ENCODE assay signal across 9 cellular contexts in genomic region chr1:181482521-181483083, GRCh38. TPM values are rescaled to one million over a fixed set of nuclear protein-coding genes. Genes with fewer than 3 reads are reported as not detected.
DNase-seq lines count a peak whose midpoint lies in the region; ATAC-seq and TF ChIP-seq lines count a peak whose summit lies in the region.
"Had no signal": no experiment of that assay in that cellular context is flagged by ENCODE, and none has a peak within 500 bp of the region (broad histone marks: within the 10 kb centered on the region; RNA-seq: fewer than 3 reads in every experiment).

No MANE protein-coding gene starts in this region.

- H3K27ac Mint-ChIP-seq in activated CD4-positive, alpha-beta T cell treated with anti-CD3 and anti-CD28 coated beads, Interleukin-2, amount 10 ng/mL, durations not matched to agents 7 days and 5 days: no peak overlapping the region
- H3K27ac Mint-ChIP-seq in progenitor cell of endocrine pancreas: no peak overlapping the region

- no peaks in the 10 kb centered on the region for H3K9me3 Mint-ChIP-seq in activated CD4-positive, alpha-beta T cell treated with anti-CD3 and anti-CD28 coated beads, Interleukin-2, amount 10 ng/mL, durations not matched to agents 7 days and 5 days
- H3K9me3 Mint-ChIP-seq in progenitor cell of endocrine pancreas (ENCODE audit: low read depth): no peaks in the 10 kb centered on the region

- peaks cover 14% of the 10 kb centered on the region for H3K4me1 Mint-ChIP-seq in activated CD4-positive, alpha-beta T cell treated with anti-CD3 and anti-CD28 coated beads, Interleukin-2, amount 10 ng/mL, durations not matched to agents 7 days and 5 days
- peaks cover 10% of the 10 kb centered on the region for H3K4me1 Mint-ChIP-seq in progenitor cell of endocrine pancreas (ENCODE audit: low read depth)

- peak; percentile 45 for ATAC-seq in HG03064 (IDR thresholded peaks at IDR 0.05; ENCODE audit: low read depth, unreplicated experiment)

- CTCF ChIA-PET in activated CD4-positive, alpha-beta T cell treated with anti-CD3 and anti-CD28 coated beads, Interleukin-2, amount 10 ng/mL, durations not matched to agents 7 days and 5 days (lab: Charles Lee): no interaction called here

- POLR2A ChIA-PET in activated CD4-positive, alpha-beta T cell treated with anti-CD3 and anti-CD28 coated beads, Interleukin-2, amount 10 ng/mL, durations not matched to agents 7 days and 5 days (lab: Charles Lee): no interaction called here

- peak overlapping the region; percentile 43 for H3K4me3 Mint-ChIP-seq in activated CD4-positive, alpha-beta T cell treated with anti-CD3 and anti-CD28 coated beads, Interleukin-2, amount 10 ng/mL, durations not matched to agents 7 days and 5 days
- H3K4me3 Mint-ChIP-seq in progenitor cell of endocrine pancreas (ENCODE audit: low read depth): peak overlapping the region; percentile 69

- H3K27me3 Mint-ChIP-seq in activated CD4-positive, alpha-beta T cell treated with anti-CD3 and anti-CD28 coated beads, Interleukin-2, amount 10 ng/mL, durations not matched to agents 7 days and 5 days: peaks cover 78% of the 10 kb centered on the region
- H3K27me3 Mint-ChIP-seq in progenitor cell of endocrine pancreas: peaks cover 78% of the 10 kb centered on the region

- intact Hi-C loops in head of caudate nucleus (cut with DNase I): loop anchor here (10.0 kb wide), 1 partner anchor 72 kb away; no protein-coding TSS in a partner anchor

- no peaks in the 10 kb centered on the region for H3K36me3 Mint-ChIP-seq in activated CD4-positive, alpha-beta T cell treated with anti-CD3 and anti-CD28 coated beads, Interleukin-2, amount 10 ng/mL, durations not matched to agents 7 days and 5 days (ENCODE audit: low read depth)
- no peaks in the 10 kb centered on the region for H3K36me3 Mint-ChIP-seq in progenitor cell of endocrine pancreas (ENCODE audit: insufficient read depth)
- H3K36me3 Mint-ChIP-seq: CD4-positive, CD25-positive, alpha-beta regulatory T cell had no signal

- peak; percentile 62 for DNase-seq in activated CD8-positive, alpha-beta memory T cell treated with anti-CD3 and anti-CD28 coated beads for 24 hours
- DNase-seq in activated CD8-positive, alpha-beta memory T cell treated with anti-CD3 and anti-CD28 coated beads, Interleukin-2, amount 50 U/mL, for 4 hours: no peak
- peak; percentile 40 for DNase-seq in activated CD4-positive, alpha-beta T cell treated with anti-CD3 and anti-CD28 coated beads, Interleukin-2, amount 10 ng/mL, durations not matched to agents 7 days and 5 days
- peak; percentile 48 to 93 (median 82) for DNase-seq in head of caudate nucleus
- peak; percentile 54 for DNase-seq in progenitor cell of endocrine pancreas (ENCODE audit: low spot score, unreplicated experiment)
- DNase-seq in H4 (ENCODE audit: low spot score): no peak
- no peak for DNase-seq in AML-193 (lab: John Stamatoyannopoulos, UW)

- TF ChIP-seq CTCF in progenitor cell of endocrine pancreas (IDR thresholded peaks at IDR 0.05; ENCODE audit: unreplicated experiment): no peak

RNA-seq across cellular contexts. Expression of gene CACNA1E, which starts 0.7 kb away (rescaled TPM):
- total RNA-seq in activated CD4-positive, alpha-beta T cell treated with anti-CD3 and anti-CD28 coated beads, Interleukin-2, amount 10 ng/mL, durations not matched to agents 7 days and 5 days: not detected
- total RNA-seq in progenitor cell of endocrine pancreas: 0.55 and 0.93 TPM in 2 replicates
- 0.10 TPM in 1 of 2 replicates, not detected in the other for total RNA-seq in H4 (2014; rRNA removed; shearing (Covaris generic))
- total RNA-seq: CD4-positive, CD25-positive, alpha-beta regulatory T cell had no signal

Comparison
In these comparisons a context has a peak if more than half of its experiments do, and no peak if none do; other contexts are left out.
1. DNase-seq: peak in activated CD8-positive, alpha-beta memory T cell treated with anti-CD3 and anti-CD28 coated beads for 24 hours (single experiment), activated CD4-positive, alpha-beta T cell treated with anti-CD3 and anti-CD28 coated beads, Interleukin-2, amount 10 ng/mL, durations not matched to agents 7 days and 5 days (single experiment), head of caudate nucleus (42 of 42) and progenitor cell of endocrine pancreas (single experiment); none in activated CD8-positive, alpha-beta memory T cell treated with anti-CD3 and anti-CD28 coated beads, Interleukin-2, amount 50 U/mL, for 4 hours (single experiment), H4 (single experiment) and AML-193 (0 of 2).